ENCODE assay signal across 13 cellular contexts in the genomic region with DNA sequence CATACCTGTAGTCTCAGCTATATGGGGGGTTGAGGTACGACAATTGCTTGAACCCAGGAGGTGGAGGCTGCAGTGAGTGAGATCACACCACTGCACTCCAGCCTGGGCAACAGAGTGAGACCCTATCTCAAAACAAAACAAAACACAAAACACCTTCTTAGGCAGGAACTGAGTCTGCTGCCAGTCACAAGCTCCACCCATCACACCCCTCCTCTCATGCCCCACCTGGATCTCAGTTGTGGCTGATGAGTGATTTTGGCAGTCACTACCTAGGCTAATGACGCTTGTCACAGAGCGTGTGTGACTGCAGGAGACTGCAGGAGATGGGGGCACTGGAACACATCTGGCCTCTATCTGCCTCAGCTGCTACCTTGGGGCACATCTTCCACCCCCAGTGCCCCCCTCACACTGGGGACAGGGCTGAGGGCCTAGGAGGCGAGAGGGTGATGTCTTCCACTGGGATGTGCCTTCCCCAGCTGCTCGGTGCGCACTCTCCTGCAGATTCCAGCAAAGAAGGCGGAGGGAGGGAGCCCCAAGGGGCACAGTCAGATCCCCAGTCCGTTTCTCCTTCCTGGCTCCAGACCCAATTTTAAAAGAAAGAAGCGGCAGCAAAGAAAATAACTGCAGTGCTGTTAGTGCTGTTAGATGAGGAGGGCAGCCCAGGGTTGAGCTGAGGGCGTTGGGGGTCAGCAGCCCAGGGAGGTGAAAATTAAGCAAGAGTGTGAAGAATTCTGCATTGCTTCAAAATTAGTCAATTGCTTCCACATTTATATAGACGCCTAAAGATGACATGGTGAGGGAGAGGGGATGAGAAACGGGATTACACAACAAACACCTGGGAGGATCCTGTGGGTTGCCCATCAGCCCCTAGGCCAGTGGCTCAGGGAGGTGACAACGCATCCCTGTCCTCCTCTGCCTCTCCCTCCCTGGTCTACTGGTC.
DNase-seq lines count a peak whose midpoint lies in the region; ATAC-seq and TF ChIP-seq lines count a peak whose summit lies in the region.
"Had no signal": no experiment of that assay in that cellular context is flagged by ENCODE, and none has a peak within 500 bp of the region (broad histone marks: within the 10 kb centered on the region; RNA-seq: fewer than 3 reads in every experiment).

No MANE protein-coding gene starts in this region.

- H3K4me3 ChIP-seq in testis: no peak overlapping the region
- no peak overlapping the region for H3K4me3 ChIP-seq in aorta (ENCODE audit: low read length in 2 of 2)

- H3K4me1 ChIP-seq in foreskin keratinocyte (peaks cover 18% of the 10 kb centered on the region), testis (peaks cover 33% of the 10 kb centered on the region), aorta (ENCODE audit: control insufficient read depth in 1 of 2, insufficient read depth in 2 of 2, low read length in 2 of 2) (no peaks in the 10 kb centered on the region)

- H3K36me3 Mint-ChIP-seq in activated CD8-positive, alpha-beta memory T cell treated with anti-CD3 and anti-CD28 coated beads, Interleukin-2, amount 10 ng/mL, durations not matched to agents 7 days and 5 days: no peaks in the 10 kb centered on the region
- H3K36me3 Mint-ChIP-seq: CD4-positive, CD25-positive, alpha-beta regulatory T cell had no signal

- no peaks in the 10 kb centered on the region for H3K9me3 ChIP-seq in testis
- no peaks in the 10 kb centered on the region for H3K9me3 ChIP-seq in aorta (ENCODE audit: control insufficient read depth, low read length)

- intact Hi-C loops in Right ventricle myocardium inferior (cut with DNase I): no loop called here
- intact Hi-C loops in cardiac septum (cut with DNase I): no loop called here
- intact Hi-C loops in testis (cut with DNase I; ENCODE audit: low total_unique reads): no loop called here
- intact Hi-C loops in aorta (cut with DNase I): no loop called here

- no peak overlapping the region for H3K4me3 Mint-ChIP-seq in activated CD8-positive, alpha-beta memory T cell treated with anti-CD3 and anti-CD28 coated beads, Interleukin-2, amount 10 ng/mL, durations not matched to agents 7 days and 5 days
- H3K4me3 Mint-ChIP-seq: CD4-positive, CD25-positive, alpha-beta regulatory T cell; central memory CD8-positive, alpha-beta T cell had no signal

- no peaks in the 10 kb centered on the region for H3K36me3 ChIP-seq in testis (ENCODE audit: low read depth, missing control alignments)
- no peaks in the 10 kb centered on the region for H3K36me3 ChIP-seq in aorta (ENCODE audit: control insufficient read depth in 1 of 2, insufficient read depth in 2 of 2, low read length in 1 of 2)

- TF ChIP-seq CTCF in RWPE1 (conservative IDR thresholded peaks at IDR 0.05; ENCODE audit: low read depth) (no peak), foreskin keratinocyte (conservative IDR thresholded peaks at IDR 0.05) (no peak), testis (IDR thresholded peaks at IDR 0.05) (no peak)

- peaks cover 3% of the 10 kb centered on the region for H3K4me1 Mint-ChIP-seq in activated CD8-positive, alpha-beta memory T cell treated with anti-CD3 and anti-CD28 coated beads, Interleukin-2, amount 10 ng/mL, durations not matched to agents 7 days and 5 days
- H3K4me1 Mint-ChIP-seq: central memory CD8-positive, alpha-beta T cell had no signal

- CTCF ChIA-PET in RWPE1 (lab: Yijun Ruan, JAX): interaction anchor here (0.5 to 0.6 kb wide), 5 partner anchors 39 to 605 kb away, joined by 3 to 4 read pairs (median 3); no protein-coding TSS in a partner anchor
- CTCF ChIA-PET in activated CD8-positive, alpha-beta memory T cell treated with anti-CD3 and anti-CD28 coated beads, Interleukin-2, amount 10 ng/mL, durations not matched to agents 7 days and 5 days (lab: Charles Lee): interaction anchor here (1.0 kb wide), 1 partner anchor 76 kb away, joined by 3 read pairs; no protein-coding TSS in a partner anchor

- H3K9me3 Mint-ChIP-seq in activated CD8-positive, alpha-beta memory T cell treated with anti-CD3 and anti-CD28 coated beads, Interleukin-2, amount 10 ng/mL, durations not matched to agents 7 days and 5 days (ENCODE audit: low read depth): no peaks in the 10 kb centered on the region
- H3K9me3 Mint-ChIP-seq: central memory CD8-positive, alpha-beta T cell had no signal

- H3K27me3 ChIP-seq in foreskin keratinocyte (no peaks in the 10 kb centered on the region), testis (no peaks in the 10 kb centered on the region), aorta (ENCODE audit: control insufficient read depth in 1 of 2, insufficient read depth in 2 of 2, low read length in 1 of 2) (no peaks in the 10 kb centered on the region)

- H3K27ac ChIP-seq in RWPE1 (peak overlapping the region; percentile 82), foreskin keratinocyte (no peak overlapping the region), testis (no peak overlapping the region), aorta (ENCODE audit: low read depth in 1 of 2, low read length in 2 of 2) (no peak overlapping the region)

- POLR2A ChIA-PET in RWPE1 (lab: Yijun Ruan, JAX; ENCODE audit: low non-redundant PET): no interaction called here

- no peak for TF ChIP-seq POLR2A in testis (IDR thresholded peaks at IDR 0.05)

- peak; percentile 43 for ATAC-seq in Right ventricle myocardium inferior
- peak; percentile 25 for ATAC-seq in foreskin keratinocyte
- ATAC-seq in activated CD8-positive, alpha-beta memory T cell treated with anti-CD3 and anti-CD28 coated beads, Interleukin-2, amount 10 ng/mL, durations not matched to agents 7 days and 5 days: no peak
- ATAC-seq in aorta (ENCODE audit: low FRiP score): no peak

- peaks cover 4% of the 10 kb centered on the region for H3K27me3 Mint-ChIP-seq in activated CD8-positive, alpha-beta memory T cell treated with anti-CD3 and anti-CD28 coated beads, Interleukin-2, amount 10 ng/mL, durations not matched to agents 7 days and 5 days
- H3K27me3 Mint-ChIP-seq: central memory CD8-positive, alpha-beta T cell had no signal

- peak; percentile 59 for DNase-seq in Right ventricle myocardium inferior (ENCODE audit: missing footprints)
- no peak for DNase-seq in cardiac septum (ENCODE audit: low spot score)
- DNase-seq in RWPE1 (ENCODE audit: low spot score): no peak
- peak in 1 of 2 donors; percentile 61 for DNase-seq in foreskin keratinocyte
- DNase-seq in testis: peak; percentile 32
- no peak for DNase-seq in activated effector memory CD4-positive, alpha-beta T cell treated with Interleukin-2 at 50 U/mL for 16 hours
- DNase-seq in activated CD8-positive, alpha-beta memory T cell treated with anti-CD3 and anti-CD28 coated beads, Interleukin-2, amount 10 ng/mL, durations not matched to agents 7 days and 5 days: no peak
- no peak for DNase-seq in aorta
- DNase-seq: erythroblast, NCI-H2227 treated with DMSO at 0.1 percent for 48 hours, RPMI8226 had no signal

- 59% methylated on average over 12 to 13 of the region's 13 CpGs for WGBS in testis, 2 donors
- 85 to 87% methylated on average over 13 of the region's 13 CpGs for WGBS in aorta, 2 donors

- no peak overlapping the region for H3K27ac Mint-ChIP-seq in activated CD8-positive, alpha-beta memory T cell treated with anti-CD3 and anti-CD28 coated beads, Interleukin-2, amount 10 ng/mL, durations not matched to agents 7 days and 5 days
- H3K27ac Mint-ChIP-seq: CD4-positive, CD25-positive, alpha-beta regulatory T cell had no signal

Comparison
In these comparisons a context has a peak if more than half of its experiments do, and no peak if none do; other contexts are left out.
1. DNase-seq: peak in Right ventricle myocardium inferior (single experiment) and testis (single experiment); none in cardiac septum (single experiment), RWPE1 (single experiment), activated effector memory CD4-positive, alpha-beta T cell treated with Interleukin-2 at 50 U/mL for 16 hours (single experiment), activated CD8-positive, alpha-beta memory T cell treated with anti-CD3 and anti-CD28 coated beads, Interleukin-2, amount 10 ng/mL, durations not matched to agents 7 days and 5 days (single experiment) and aorta (0 of 2).
2. ATAC-seq: peak in Right ventricle myocardium inferior (single experiment) and foreskin keratinocyte (single experiment); none in activated CD8-positive, alpha-beta memory T cell treated with anti-CD3 and anti-CD28 coated beads, Interleukin-2, amount 10 ng/mL, durations not matched to agents 7 days and 5 days (single experiment) and aorta (single experiment).